Comparison of ENCODE assay signal across 13 cellular contexts in the genomic region with DNA sequence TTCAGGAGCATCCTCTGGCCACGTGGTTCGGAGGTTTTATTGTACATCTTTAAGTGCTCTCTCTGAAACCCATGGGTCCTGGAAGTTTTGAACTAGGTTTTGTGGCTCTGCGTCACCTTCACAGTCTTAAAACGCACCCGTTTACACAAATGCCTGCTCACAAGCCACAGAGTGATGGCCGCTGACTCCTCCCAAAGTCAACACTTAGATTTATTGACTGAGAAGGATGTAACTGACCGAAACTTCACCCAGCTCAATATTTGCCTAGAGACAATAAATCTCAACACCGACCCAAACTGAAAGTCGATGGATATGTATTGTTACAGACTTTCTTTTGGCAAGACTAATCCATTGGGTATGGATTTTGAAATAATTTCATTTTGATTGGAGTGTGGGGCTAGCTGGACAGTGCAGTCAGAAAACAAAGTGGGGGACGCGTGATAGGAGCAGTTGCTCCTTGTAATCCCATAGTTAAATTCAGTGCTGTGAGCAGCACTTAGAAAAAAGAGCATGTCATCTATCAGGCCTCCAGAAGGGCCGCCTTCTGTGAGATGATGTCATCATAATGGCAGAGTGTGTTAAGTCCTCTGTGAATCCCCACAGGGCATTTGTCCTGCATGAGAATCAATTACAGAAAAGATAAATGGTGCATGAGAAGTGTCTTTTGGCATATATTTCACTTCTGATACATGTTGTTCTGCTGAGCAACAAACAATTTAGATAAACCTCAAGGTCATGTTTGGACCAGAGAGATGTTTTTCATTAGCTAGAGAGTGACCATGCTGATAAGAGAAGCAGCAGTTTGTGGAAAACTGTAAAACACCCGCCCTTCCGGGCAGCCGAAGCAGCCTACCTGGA.
DNase-seq lines count a peak whose midpoint lies in the region; ATAC-seq, FAIRE-seq and TF ChIP-seq lines count a peak whose summit lies in the region.
"Had no signal": no experiment of that assay in that cellular context is flagged by ENCODE, and none has a peak within 500 bp of the region (broad histone marks: within the 10 kb centered on the region; RNA-seq: fewer than 3 reads in every experiment).

No MANE protein-coding gene starts in this region.

- in situ Hi-C loops in GM12878 (cut with MboI), result no loop called here

- POLR2A ChIA-PET in GM12878 (lab: Charles Lee), result interaction anchor here (0.7 kb wide), 1 partner anchor 65 kb away, joined by 3 read pairs; no protein-coding TSS in a partner anchor

- TF ChIP-seq RAD21 in GM12878 (IDR thresholded peaks at IDR 0.05; ENCODE audit: insufficient read depth, low read depth, low read length), result no peak

- no peak overlapping the region for H3K4me3 Mint-ChIP-seq in endodermal cell

- ATAC-seq in GM12878 (0 out of 3 replicates have a peak, but pooled peaks have one; percentile 32), left lung (peak; percentile 47)
- ATAC-seq in activated naive CD4-positive, alpha-beta T cell treated with anti-CD3 and anti-CD28 coated beads, Interleukin-2, amount 50 U/mL, for 72 hours, result no peak

- BruUV-seq in GM12878 (replicated peaks; lab: Mats Ljungman, UMichigan), result no TSS peak

- H3K36me3 ChIP-seq in GM12878 (ENCODE audit: control insufficient read depth in 2 of 2, insufficient read depth in 2 of 2, low read length in 1 of 2) (no peaks in the 10 kb centered on the region), left lung (no peaks in the 10 kb centered on the region), endodermal cell (ENCODE audit: control insufficient read depth, insufficient read depth, low read length) (no peaks in the 10 kb centered on the region)
- H3K36me3 ChIP-seq: BLaER1, esophagus squamous epithelium had no signal

- no peaks in the 10 kb centered on the region for H3K79me2 ChIP-seq in GM12878 (ENCODE audit: control insufficient read depth, insufficient read depth, low read length)

- H3K4me3 ChIP-seq in GM12878 (no peak overlapping the region), left lung (no peak overlapping the region), endodermal cell (ENCODE audit: low read length) (no peak overlapping the region)
- H3K4me3 ChIP-seq: BLaER1, esophagus squamous epithelium had no signal

- CTCF ChIA-PET in GM12878 (lab: Yijun Ruan, JAX), result interaction anchor here (0.6 to 1.9 kb wide), 2 partner anchors 24 to 46 kb away, joined by 4 to 10 read pairs; no protein-coding TSS in a partner anchor

- intact Hi-C loops in GM12878 (cut with micrococcal nuclease; ENCODE audit: unreplicated experiment), result no loop called here
- intact Hi-C loops in left lung (cut with DNase I), result no loop called here

- H3K4me2 ChIP-seq in GM12878 (ENCODE audit: control insufficient read depth, insufficient read depth), result no peak overlapping the region
- H3K4me2 ChIP-seq: BLaER1 had no signal

- no peak for TF ChIP-seq EP300 in GM12878 (IDR thresholded peaks at IDR 0.05; ENCODE audit: borderline replicate concordance in 1 of 2, control insufficient read depth in 1 of 2, low read depth in 2 of 2, low read length in 2 of 2)

- no peak for FAIRE-seq in GM12878 (lab: Jason Lieb, UNC)

- H3K27ac Mint-ChIP-seq in activated naive CD4-positive, alpha-beta T cell treated with anti-CD3 and anti-CD28 coated beads, Interleukin-2, amount 50 U/mL, for 72 hours, result no peak overlapping the region
- no peak overlapping the region for H3K27ac Mint-ChIP-seq in endodermal cell

- H3K9me3 Mint-ChIP-seq in activated naive CD4-positive, alpha-beta T cell treated with anti-CD3 and anti-CD28 coated beads, Interleukin-2, amount 50 U/mL, for 72 hours, result peaks cover 4 to 10% of the 10 kb centered on the region in 2 donors
- H3K9me3 Mint-ChIP-seq in endodermal cell, result peaks cover 5% of the 10 kb centered on the region

- WGBS in GM12878 (ENCODE audit: insufficient coverage, insufficient replicate concordance, low lambda C conversion rate, missing lambda C conversion rate), result 45% methylated on average over 15 of the region's 15 CpGs
- WGBS in endodermal cell (ENCODE audit: insufficient coverage in 1 of 2, insufficient read length in 1 of 2), 2 experiments, result 91 to 92% methylated on average over 9 to 15 of the region's 15 CpGs

- H3K4me1 ChIP-seq in GM12878 (ENCODE audit: control insufficient read depth, insufficient read depth, low read length), result no peaks in the 10 kb centered on the region
- no peaks in the 10 kb centered on the region for H3K4me1 ChIP-seq in left lung
- no peaks in the 10 kb centered on the region for H3K4me1 ChIP-seq in endodermal cell (ENCODE audit: control insufficient read depth, insufficient read depth, low read length)
- H3K4me1 ChIP-seq: esophagus squamous epithelium had no signal

- H3K9ac ChIP-seq in GM12878 (ENCODE audit: control insufficient read depth, insufficient read depth, low read length) (no peak overlapping the region), endodermal cell (ENCODE audit: extremely low read depth, low read length, poor library complexity, severe bottlenecking) (no peak overlapping the region)
- H3K9ac ChIP-seq: BLaER1 had no signal

- H3K4me1 Mint-ChIP-seq in endodermal cell, result peaks cover 10% of the 10 kb centered on the region

- H3K9me3 ChIP-seq in GM12878 (replicated peaks; ENCODE audit: control insufficient read depth, insufficient read depth, low read length) (no peaks in the 10 kb centered on the region; the same call in 1 of the 3 replicates), left lung (peaks cover 0 to 3% of the 10 kb centered on the region in 2 donors), endodermal cell (ENCODE audit: control insufficient read depth, low read length) (peaks cover 10% of the 10 kb centered on the region)

- no peak for TF ChIP-seq CTCF in GM12878 (IDR thresholded peaks at IDR 0.05 in 2 of 3, conservative IDR thresholded peaks at IDR 0.05 in 1 of 3; ENCODE audit: control insufficient read depth in 2 of 3, extremely low read depth in 1 of 3, insufficient read depth in 1 of 3, low read depth in 3 of 3, low read length in 3 of 3)
- TF ChIP-seq CTCF in left lung (IDR thresholded peaks at IDR 0.05), result no peak
- TF ChIP-seq CTCF in endodermal cell (conservative IDR thresholded peaks at IDR 0.05), result no peak

- SMC1A ChIA-PET in GM12878 (lab: Charles Lee; ENCODE audit: uncharacterized antibody, unreplicated experiment), result no interaction called here

- DNase-seq in AG20443 (ENCODE audit: low spot score), result peak; percentile 38
- DNase-seq in NCI-H1417 (lab: John Stamatoyannopoulos, UW), result peak; percentile 60 to 94 (median 77)
- DNase-seq in GM12878 (ENCODE audit: low read depth, low spot score), result no peak
- no peak for DNase-seq in left lung
- DNase-seq in activated naive CD4-positive, alpha-beta T cell treated with anti-CD3 and anti-CD28 coated beads, Interleukin-2, amount 50 U/mL, for 72 hours (ENCODE audit: low spot score in 2 of 2), result no peak
- DNase-seq in nucleus accumbens (lab: John Stamatoyannopoulos, UW), result no peak
- DNase-seq in endodermal cell, result no peak
- no peak for DNase-seq in OCI-M2 (lab: John Stamatoyannopoulos, UW; ENCODE audit: unreplicated experiment)
- DNase-seq: activated CD8-positive, alpha-beta memory T cell treated with anti-CD3 and anti-CD28 coated beads for 24 hours; anterior cingulate cortex; esophagus squamous epithelium; stimulated activated naive CD4-positive, alpha-beta T cell treated with Interleukin-2 at 50 U/mL for 16 hours had no signal

- no peaks in the 10 kb centered on the region for H4K20me1 ChIP-seq in GM12878 (ENCODE audit: control insufficient read depth, insufficient read depth)
- H4K20me1 ChIP-seq: BLaER1 had no signal

- peaks cover 13% of the 10 kb centered on the region for H3K27me3 Mint-ChIP-seq in endodermal cell (ENCODE audit: insufficient read depth)

- H2AFZ ChIP-seq in GM12878 (ENCODE audit: control insufficient read depth, low read depth, low read length), result no peak overlapping the region

- H3K27ac ChIP-seq in GM12878 (ENCODE audit: control insufficient read depth, insufficient read depth) (no peak overlapping the region), left lung (no peak overlapping the region), endodermal cell (ENCODE audit: low read depth, low read length) (no peak overlapping the region)
- H3K27ac ChIP-seq: BLaER1, esophagus squamous epithelium had no signal

- RAD21 ChIA-PET in GM12878 (lab: Charles Lee; ENCODE audit: unreplicated experiment), result no interaction called here

- peaks cover 0 to 6% of the 10 kb centered on the region in 2 donors for H3K36me3 Mint-ChIP-seq in activated naive CD4-positive, alpha-beta T cell treated with anti-CD3 and anti-CD28 coated beads, Interleukin-2, amount 50 U/mL, for 72 hours
- H3K36me3 Mint-ChIP-seq in endodermal cell (ENCODE audit: low read depth), result no peaks in the 10 kb centered on the region

- H3K27me3 ChIP-seq in GM12878 (replicated peaks in 1 of 2; ENCODE audit: control insufficient read depth in 2 of 2, insufficient read depth in 2 of 2, low read length in 1 of 2) (no peaks in the 10 kb centered on the region; a peak in 1 of 4 replicates), left lung (no peaks in the 10 kb centered on the region), endodermal cell (ENCODE audit: control insufficient read depth, insufficient read depth, low read length, poor library complexity, severe bottlenecking) (no peaks in the 10 kb centered on the region)
- H3K27me3 ChIP-seq: BLaER1, esophagus squamous epithelium had no signal

- TF ChIP-seq POLR2A in GM12878 (IDR thresholded peaks at IDR 0.05; ENCODE audit: low read depth, low read length), result no peak

TF ChIP-seq in GM12878, 131 proteins besides CTCF, POLR2A, EP300 and RAD21 (continues in another document):
- peak; percentile 38; the same call in 1 of the 2 replicates for TF ChIP-seq ATF7 (IDR thresholded peaks at IDR 0.05; ENCODE audit: low read depth)

Comparison
In these comparisons a context has a peak if more than half of its experiments do, and no peak if none do; other contexts are left out.
1. DNase-seq: peak in AG20443 (single experiment) and NCI-H1417 (3 of 3); none in GM12878 (single experiment), left lung (0 of 2), activated naive CD4-positive, alpha-beta T cell treated with anti-CD3 and anti-CD28 coated beads, Interleukin-2, amount 50 U/mL, for 72 hours (0 of 2), nucleus accumbens (0 of 56), endodermal cell (single experiment) and OCI-M2 (single experiment).
2. ATAC-seq: peak in GM12878 (single experiment) and left lung (single experiment); none in activated naive CD4-positive, alpha-beta T cell treated with anti-CD3 and anti-CD28 coated beads, Interleukin-2, amount 50 U/mL, for 72 hours (0 of 2).